12 cellular contexts compared by ENCODE assay signal in genomic region chr19:50314724-50315700, GRCh38. TPM values are rescaled to one million over a fixed set of nuclear protein-coding genes. Genes with fewer than 3 reads are reported as not detected.
DNase-seq lines count a peak whose midpoint lies in the region; ATAC-seq and TF ChIP-seq lines count a peak whose summit lies in the region.
"Had no signal": no experiment of that assay in that cellular context is flagged by ENCODE, and none has a peak within 500 bp of the region (broad histone marks: within the 10 kb centered on the region; RNA-seq: fewer than 3 reads in every experiment).

No MANE protein-coding gene starts in this region.

- in situ Hi-C loops in KBM-7 (cut with MboI; ENCODE audit: low pct_unique_long_range_greater_than_20kb, low sequenced_read_pairs): no loop called here

- intact Hi-C loops in left ventricle myocardium inferior (cut with micrococcal nuclease): no loop called here

- peaks cover 9% of the 10 kb centered on the region for H3K4me1 ChIP-seq in left ventricle myocardium inferior
- peaks cover 0 to 19% of the 10 kb centered on the region in 2 donors for H3K4me1 ChIP-seq in right atrium auricular region
- peaks cover 9% of the 10 kb centered on the region for H3K4me1 ChIP-seq in iPS-18a (ENCODE audit: control insufficient read depth, low read depth, low read length)
- H3K4me1 ChIP-seq: ascending aorta had no signal

- peak overlapping the region; percentile 76 to 79 for H3K4me3 Mint-ChIP-seq in stimulated activated naive CD8-positive, alpha-beta T cell treated with anti-CD3 and anti-CD28 coated beads, Interleukin-15, amount 100 ng/mL, for 72 hours

- no peaks in the 10 kb centered on the region for H3K9me3 Mint-ChIP-seq in stimulated activated naive CD8-positive, alpha-beta T cell treated with anti-CD3 and anti-CD28 coated beads, Interleukin-15, amount 100 ng/mL, for 72 hours

- peaks cover 81% of the 10 kb centered on the region for H3K27me3 Mint-ChIP-seq in stimulated activated naive CD8-positive, alpha-beta T cell treated with anti-CD3 and anti-CD28 coated beads, Interleukin-15, amount 100 ng/mL, for 72 hours

- no peak overlapping the region for H3K27ac Mint-ChIP-seq in stimulated activated naive CD8-positive, alpha-beta T cell treated with anti-CD3 and anti-CD28 coated beads, Interleukin-15, amount 100 ng/mL, for 72 hours

- peak overlapping the region; percentile 36 for H3K4me3 ChIP-seq in left ventricle myocardium inferior
- H3K4me3 ChIP-seq in right atrium auricular region: peak overlapping the region in 1 of 2 donors; percentile 37
- H3K4me3 ChIP-seq in SK-N-MC: peak overlapping the region; percentile 70
- peak overlapping the region; percentile 61 for H3K4me3 ChIP-seq in iPS-18a (ENCODE audit: low read length)
- H3K4me3 ChIP-seq: ascending aorta had no signal

- H3K9me3 ChIP-seq in left ventricle myocardium inferior (replicated peaks): no peaks in the 10 kb centered on the region
- H3K9me3 ChIP-seq in right atrium auricular region: no peaks in the 10 kb centered on the region
- H3K9me3 ChIP-seq in SK-N-MC (ENCODE audit: low read depth, low read length): no peaks in the 10 kb centered on the region
- no peaks in the 10 kb centered on the region for H3K9me3 ChIP-seq in iPS-18a (ENCODE audit: control insufficient read depth, low read depth, low read length)
- H3K9me3 ChIP-seq: ascending aorta had no signal

- H3K36me3 ChIP-seq in left ventricle myocardium inferior (no peaks in the 10 kb centered on the region), right atrium auricular region (no peaks in the 10 kb centered on the region), SK-N-MC (ENCODE audit: insufficient read depth, low read length) (no peaks in the 10 kb centered on the region), iPS-18a (ENCODE audit: control insufficient read depth, low read depth, low read length) (no peaks in the 10 kb centered on the region)
- H3K36me3 ChIP-seq: ascending aorta had no signal

- DNase-seq in left ventricle myocardium inferior: no peak
- DNase-seq in right atrium auricular region (ENCODE audit: low spot score): no peak
- DNase-seq in SK-N-MC (ENCODE audit: low read depth, low spot score): no peak
- DNase-seq in stimulated activated naive CD8-positive, alpha-beta T cell treated with anti-CD3 and anti-CD28 coated beads, Interleukin-15, amount 100 ng/mL, for 72 hours: no peak
- DNase-seq in T1000 (lab: John Stamatoyannopoulos, UW): no peak
- no peak for DNase-seq in KBM-7
- DNase-seq: NCI-H187 treated with DMSO at 0.1 percent for 48 hours had no signal

- no peak for ATAC-seq in stimulated activated naive CD8-positive, alpha-beta T cell treated with anti-CD3 and anti-CD28 coated beads, Interleukin-15, amount 100 ng/mL, for 72 hours
- ATAC-seq in GM21390 (IDR thresholded peaks at IDR 0.05; ENCODE audit: unreplicated experiment): no peak

- H3K27ac ChIP-seq in left ventricle myocardium inferior (replicated peaks): no peak overlapping the region
- no peak overlapping the region for H3K27ac ChIP-seq in right atrium auricular region
- H3K27ac ChIP-seq in SK-N-MC: no peak overlapping the region
- H3K27ac ChIP-seq in iPS-18a (ENCODE audit: low read length): peak overlapping the region; percentile 4
- H3K27ac ChIP-seq: ascending aorta had no signal

- H3K9ac ChIP-seq in SK-N-MC (ENCODE audit: insufficient read length): no peak overlapping the region
- H3K9ac ChIP-seq in iPS-18a (ENCODE audit: low read length): peak overlapping the region; percentile 66

- H3K4me1 Mint-ChIP-seq in stimulated activated naive CD8-positive, alpha-beta T cell treated with anti-CD3 and anti-CD28 coated beads, Interleukin-15, amount 100 ng/mL, for 72 hours: peaks cover 39% of the 10 kb centered on the region

- TF ChIP-seq CTCF in left ventricle myocardium inferior (IDR thresholded peaks at IDR 0.05; ENCODE audit: borderline replicate concordance) (no peak), right atrium auricular region (IDR thresholded peaks at IDR 0.05) (no peak)

- H3K27me3 ChIP-seq in left ventricle myocardium inferior (ENCODE audit: low read depth) (peaks cover 95% of the 10 kb centered on the region), right atrium auricular region (peaks cover 9 to 32% of the 10 kb centered on the region in 2 donors), iPS-18a (ENCODE audit: control insufficient read depth, insufficient read depth, low read length) (peaks cover 6% of the 10 kb centered on the region)

RNA-seq across cellular contexts. Expression of gene KCNC3, which starts 14.2 kb away (rescaled TPM):
- total RNA-seq in left ventricle myocardium inferior: 2.6 TPM
- 1 to 10 TPM; 1.4 to 2.0 TPM for total RNA-seq in right atrium auricular region
- total RNA-seq: HT1080, myocyte had no signal

RNA-seq across cellular contexts. Expression of gene NAPSA, which starts 50.4 kb away (rescaled TPM):
- total RNA-seq in left ventricle myocardium inferior: 0.05 TPM
- total RNA-seq in right atrium auricular region: under 1 TPM in 1 of 2 donors, not detected in 1; 0.31 TPM
- total RNA-seq: HT1080 had no signal
